ENCODE assay signal across 8 cellular contexts in the genomic region with DNA sequence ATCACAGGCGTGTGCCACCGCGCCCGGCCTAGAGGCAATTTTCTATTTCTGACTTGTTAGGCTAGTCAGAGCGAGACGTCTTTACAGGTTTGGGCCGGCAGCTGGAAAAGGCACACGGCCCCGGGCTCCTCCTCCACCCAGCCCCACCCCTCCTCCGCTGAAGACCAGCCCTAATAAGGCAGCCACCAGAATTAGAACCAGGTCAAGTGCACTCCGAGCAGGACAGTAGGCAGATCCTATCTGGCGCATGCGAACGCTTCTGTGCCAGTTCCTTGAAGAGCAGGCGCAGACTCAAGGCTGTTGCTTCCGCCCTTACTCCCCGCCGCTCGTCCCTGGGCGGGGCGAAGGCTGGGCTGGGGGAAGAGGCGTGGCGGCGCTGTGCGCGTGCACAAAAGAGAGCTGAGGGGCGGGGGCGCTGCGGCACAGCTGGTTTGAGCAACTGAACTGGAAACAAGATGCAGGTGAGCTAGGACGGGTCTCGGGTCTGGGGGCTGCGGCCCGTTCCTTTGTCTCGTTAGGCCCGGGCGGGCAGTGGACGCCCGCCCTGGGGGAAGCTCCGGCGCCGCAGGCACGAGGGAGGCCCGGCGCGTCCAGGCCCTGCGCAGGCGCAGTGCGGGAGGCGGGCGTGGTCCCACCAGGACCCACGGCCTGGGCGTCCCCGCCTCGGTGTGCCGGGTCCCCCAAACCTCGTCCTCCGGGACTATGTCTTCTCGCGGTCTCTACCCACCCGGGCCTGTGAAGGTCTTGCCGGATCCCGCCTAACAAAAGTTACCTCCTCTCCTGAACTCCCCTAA. TPM values are rescaled to one million over a fixed set of nuclear protein-coding genes. Genes with fewer than 3 reads are reported as not detected.
DNase-seq lines count a peak whose midpoint lies in the region; ATAC-seq and TF ChIP-seq lines count a peak whose summit lies in the region.

PDCL3 (plus strand) TSS at position 381 of the 794 bp plus-strand sequence; CDS start at position 456, 75 bp downstream.

- H3K36me3 Mint-ChIP-seq in GM23338 (ENCODE audit: low read depth), result peaks cover 26% of the 10 kb centered on the region
- peaks cover 6 to 10% of the 10 kb centered on the region in 2 donors for H3K36me3 Mint-ChIP-seq in naive B cell
- peaks cover 15% of the 10 kb centered on the region for H3K36me3 Mint-ChIP-seq in stimulated activated memory B cell treated with anti-CD40 and anti-IgM and Interleukin-4, amounts not matched to agents 10 μg/mL and 1 μg/mL and 100 μg/mL, for 72 hours

- ATAC-seq in GM23338, result peak; percentile 92
- ATAC-seq in naive B cell (ENCODE audit: low read depth in 2 of 2), result peak; percentile 83 to 85
- ATAC-seq in stimulated activated memory B cell treated with anti-CD40 and anti-IgM and Interleukin-4, amounts not matched to agents 10 μg/mL and 1 μg/mL and 100 μg/mL, for 72 hours, result peak; percentile 96

- 0 out of 2 replicates have a peak, but pooled peaks cover 3% of the 10 kb centered on the region for H3K9me2 ChIP-seq in GM23338 (ENCODE audit: insufficient read depth)

- H3K9me3 Mint-ChIP-seq in GM23338 (no peaks in the 10 kb centered on the region), naive B cell (no peaks in the 10 kb centered on the region)
- H3K9me3 Mint-ChIP-seq in stimulated activated memory B cell treated with anti-CD40 and anti-IgM and Interleukin-4, amounts not matched to agents 10 μg/mL and 1 μg/mL and 100 μg/mL, for 72 hours, result no peaks in the 10 kb centered on the region

- peaks cover 13% of the 10 kb centered on the region for H3K4me1 ChIP-seq in GM23338 (ENCODE audit: insufficient read depth)

- DNase-seq in EL (peak; percentile 99), GM23338 (ENCODE audit: low spot score) (peak; percentile 96), LHCN-M2 (ENCODE audit: low read depth) (peak; percentile 99), RPMI8226 (peak; percentile 97), fibroblast of gingiva (ENCODE audit: low read depth) (peak; percentile 99), naive B cell (peak; percentile 98)
- DNase-seq in activated T-helper 1 cell treated with anti-CD3 and anti-CD28 coated beads, Interleukin-2, amount 50 U/mL, for 16 hours (ENCODE audit: low read depth in 1 of 2, low spot score in 1 of 2), result peak; percentile 86 to 88

- H3K27me3 ChIP-seq in GM23338 (ENCODE audit: insufficient read depth), result no peaks in the 10 kb centered on the region

- H3K27ac ChIP-seq in GM23338 (ENCODE audit: low read depth), result peak within 1 kb of the TSS; percentile 98

- H3K27ac Mint-ChIP-seq in GM23338 (peak within 1 kb of the TSS; percentile 98), naive B cell (peak within 1 kb of the TSS; percentile 92 to 98 (median 97))
- peak within 1 kb of the TSS; percentile 99 for H3K27ac Mint-ChIP-seq in stimulated activated memory B cell treated with anti-CD40 and anti-IgM and Interleukin-4, amounts not matched to agents 10 μg/mL and 1 μg/mL and 100 μg/mL, for 72 hours

- H3K27me3 Mint-ChIP-seq in GM23338 (ENCODE audit: insufficient read depth, low read depth, poor library complexity) (peaks cover 7% of the 10 kb centered on the region), naive B cell (no peaks in the 10 kb centered on the region)
- no peaks in the 10 kb centered on the region for H3K27me3 Mint-ChIP-seq in stimulated activated memory B cell treated with anti-CD40 and anti-IgM and Interleukin-4, amounts not matched to agents 10 μg/mL and 1 μg/mL and 100 μg/mL, for 72 hours

- H3K79me2 ChIP-seq in GM23338 (replicated peaks; ENCODE audit: insufficient read depth), result peaks cover 17% of the 10 kb centered on the region

- no peaks in the 10 kb centered on the region for H3K36me3 ChIP-seq in GM23338 (ENCODE audit: insufficient read depth)

- peak in 1 of 2 experiments; percentile 19; a peak in 1 of 4 replicates for TF ChIP-seq CTCF in GM23338 (conservative IDR thresholded peaks at IDR 0.05; ENCODE audit: low read depth in 2 of 2)

- peak within 1 kb of the TSS; percentile 90 for H3K4me3 Mint-ChIP-seq in GM23338
- peak within 1 kb of the TSS; percentile 89 to 99 (median 98) for H3K4me3 Mint-ChIP-seq in naive B cell
- H3K4me3 Mint-ChIP-seq in stimulated activated memory B cell treated with anti-CD40 and anti-IgM and Interleukin-4, amounts not matched to agents 10 μg/mL and 1 μg/mL and 100 μg/mL, for 72 hours, result peak within 1 kb of the TSS; percentile 91

- peak within 1 kb of the TSS; percentile 69 for H3K4me3 ChIP-seq in GM23338

- peaks cover 14% of the 10 kb centered on the region for H3K4me1 Mint-ChIP-seq in GM23338
- peaks cover 8 to 27% (median 17%) of the 10 kb centered on the region in 3 donors for H3K4me1 Mint-ChIP-seq in naive B cell
- peaks cover 26% of the 10 kb centered on the region for H3K4me1 Mint-ChIP-seq in stimulated activated memory B cell treated with anti-CD40 and anti-IgM and Interleukin-4, amounts not matched to agents 10 μg/mL and 1 μg/mL and 100 μg/mL, for 72 hours

- H3K4me2 ChIP-seq in GM23338, result peak within 1 kb of the TSS; percentile 80

- H2AFZ ChIP-seq in GM23338, result peak within 1 kb of the TSS; percentile 80

- H4K20me1 ChIP-seq in GM23338 (replicated peaks; ENCODE audit: insufficient read depth), result no peaks in the 10 kb centered on the region

- H3F3A ChIP-seq in GM23338 (replicated peaks; ENCODE audit: low read depth), result 0 out of 2 replicates have a peak, but pooled peaks cover 7% of the 10 kb centered on the region

TF ChIP-seq in GM23338, 12 proteins besides CTCF, POLR2A, EP300 and RAD21 (continues in another document):
- no peak for TF ChIP-seq REST (IDR thresholded peaks at IDR 0.05; ENCODE audit: unreplicated experiment)
- no peak for TF ChIP-seq ZNF331 (CRISPR knock-in tag; IDR thresholded peaks at IDR 0.05; ENCODE audit: low read depth)
- no peak for TF ChIP-seq NANOG (IDR thresholded peaks at IDR 0.05; ENCODE audit: borderline replicate concordance)
- TF ChIP-seq ETS1 (IDR thresholded peaks at IDR 0.05), result peak; percentile 77; the same call in 1 of the 2 replicates

RNA-seq across cellular contexts. Expression of gene PDCL3, which starts in this region (rescaled TPM):
- 25.0 and 28.1 TPM in 2 replicates for total RNA-seq in GM23338 (2014; rRNA removed; shearing (Covaris generic))
- polyA plus RNA-seq in GM23338 (2016; fragmentation: Nextera tagmentation; extraction: Ambion mirVana), result 59.2 and 72.4 TPM in 2 replicates
- total RNA-seq in LHCN-M2 (2014; rRNA removed), result 16.3 and 23.8 TPM in 2 replicates
- 30.8 TPM for polyA plus RNA-seq in LHCN-M2 (2012)
- polyA plus RNA-seq in naive B cell (ENCODE audit: low read depth in 6 of 6), result 10 to 100 TPM; 32.7 to 45.4 (median 39.9) TPM

Comparison
In these comparisons a context has a peak if more than half of its experiments do, and no peak if none do; other contexts are left out.
1. Peak in every context shown above with its lines: DNase-seq, ATAC-seq, H3K4me3 ChIP-seq and H3K27ac ChIP-seq.